In genomic region chr5:160467555-160468418, GRCh38 we compare ENCODE assay signal across 8 cellular contexts. TPM values are rescaled to one million over a fixed set of nuclear protein-coding genes. Genes with fewer than 3 reads are reported as not detected.
DNase-seq lines count a peak whose midpoint lies in the region; ATAC-seq and TF ChIP-seq lines count a peak whose summit lies in the region.

No MANE protein-coding gene starts in this region.

- peaks cover 39% of the 10 kb centered on the region for H3K36me3 Mint-ChIP-seq in activated B cell treated with CpG ODN at 0.5 μM for 24 hours (ENCODE audit: low read depth)

- peak; percentile 68 for DNase-seq in BJ (ENCODE audit: low read depth)
- peak; percentile 82 for DNase-seq in activated B cell treated with CpG ODN at 0.5 μM for 24 hours
- peak; percentile 57 to 93 for DNase-seq in cardiac fibroblast (ENCODE audit: low read depth in 2 of 2)
- DNase-seq in left colon, result peak; percentile 82 to 86
- DNase-seq in stimulated activated CD4-positive, alpha-beta T cell treated with anti-CD3 and anti-CD28 coated beads, TNF-alpha, amount 100 ng/mL, for 48 hours (ENCODE audit: low read depth in 3 of 3), result peak; percentile 63 to 76 (median 72)
- no peak for DNase-seq in DMS114 treated with DMSO at 0.1 percent for 48 hours (lab: John Stamatoyannopoulos, UW; ENCODE audit: unreplicated experiment)

- H3K27ac Mint-ChIP-seq in activated B cell treated with CpG ODN at 0.5 μM for 24 hours, result peak overlapping the region; percentile 100

- H3K27me3 ChIP-seq in BJ (ENCODE audit: control insufficient read depth, insufficient read depth, low read length), result no peaks in the 10 kb centered on the region

- ATAC-seq in GM19328 (IDR thresholded peaks at IDR 0.05; ENCODE audit: unreplicated experiment) (peak; percentile 86), HG03469 (IDR thresholded peaks at IDR 0.05; ENCODE audit: unreplicated experiment) (peak; percentile 84), activated B cell treated with CpG ODN at 0.5 μM for 24 hours (ENCODE audit: low read depth) (peak; percentile 86), left colon (peak; percentile 79)

- TF ChIP-seq CTCF in BJ (IDR thresholded peaks at IDR 0.05; ENCODE audit: insufficient read depth, low read depth, low read length) (no peak), activated B cell treated with CpG ODN at 0.5 μM for 24 hours (IDR thresholded peaks at IDR 0.05) (no peak), cardiac fibroblast (IDR thresholded peaks at IDR 0.05; ENCODE audit: low read depth, low read length) (no peak)

- H3K27me3 Mint-ChIP-seq in activated B cell treated with CpG ODN at 0.5 μM for 24 hours, result no peaks in the 10 kb centered on the region

- CTCF ChIA-PET in BJ (lab: Yijun Ruan, JAX) (interaction anchor here (0.7 to 3.7 kb wide), 3 partner anchors 28 to 40 kb away, joined by 3 to 33 read pairs (median 3); no protein-coding TSS in a partner anchor), activated B cell treated with CpG ODN at 0.5 μM for 24 hours (lab: Charles Lee) (interaction anchor here (0.6 to 7.4 kb wide), 10 partner anchors 8 to 48 kb away, joined by 3 to 132 read pairs (median 4); no protein-coding TSS in a partner anchor)

- H3K4me3 Mint-ChIP-seq in activated B cell treated with CpG ODN at 0.5 μM for 24 hours, result peak overlapping the region; percentile 100

- H3K9me3 Mint-ChIP-seq in activated B cell treated with CpG ODN at 0.5 μM for 24 hours, result no peaks in the 10 kb centered on the region

- H3K4me1 Mint-ChIP-seq in activated B cell treated with CpG ODN at 0.5 μM for 24 hours, result peaks cover 81% of the 10 kb centered on the region

- intact Hi-C loops in activated B cell treated with CpG ODN at 0.5 μM for 24 hours (cut with micrococcal nuclease), result loop anchor here (1.0 to 5.0 kb wide), 6 partner anchors 8 to 1010 kb away; partner anchors contain the start of gene SLU7
- intact Hi-C loops in left colon (cut with DNase I, micrococcal nuclease), result no loop called here

- H3K36me3 ChIP-seq in BJ (ENCODE audit: control insufficient read depth, insufficient read depth, low read length), result no peaks in the 10 kb centered on the region

- POLR2A ChIA-PET in BJ (lab: Charles Lee), result no interaction called here
- POLR2A ChIA-PET in activated B cell treated with CpG ODN at 0.5 μM for 24 hours (lab: Charles Lee), result interaction anchor here (0.5 to 6.2 kb wide), 31 partner anchors 8 to 1654 kb away, joined by 3 to 154 read pairs (median 5); partner anchors contain the start of genes FAM200C, PTTG1, PWWP2A and SLU7

- H3K4me3 ChIP-seq in BJ (ENCODE audit: low read depth, low read length) (no peak overlapping the region), cardiac fibroblast (replicated peaks in 1 of 2; ENCODE audit: low read depth in 2 of 2, low read length in 2 of 2) (peak overlapping the region in 1 of 2 donors; percentile 51)

RNA-seq across cellular contexts. Expression of gene PTTG1, which starts 46.1 kb away (rescaled TPM):
- polyA plus RNA-seq in BJ (2011; rRNA removed), result 59.3 and 109 TPM in 2 replicates
- polyA minus RNA-seq in BJ (2011; rRNA and poly(A)+ RNA removed), result 13.8 and 16.1 TPM in 2 replicates
- total RNA-seq in activated B cell treated with CpG ODN at 0.5 μM for 24 hours (15.3 and 16.8 TPM in 2 replicates), left colon (10 to 100 TPM in 1 of 2 donors, 1 to 10 TPM in 1; 6.8 to 30.8 TPM)

RNA-seq across cellular contexts. Expression of gene SLU7, which starts 48.9 kb away (rescaled TPM):
- polyA plus RNA-seq in BJ (2011; rRNA removed), result 12.5 and 28.2 TPM in 2 replicates
- polyA minus RNA-seq in BJ (2011; rRNA and poly(A)+ RNA removed), result 8.1 and 8.2 TPM in 2 replicates
- total RNA-seq in activated B cell treated with CpG ODN at 0.5 μM for 24 hours (58.5 and 59.3 TPM in 2 replicates), left colon (10 to 100 TPM; 35.5 to 50.7 TPM)
